In the genomic region with DNA sequence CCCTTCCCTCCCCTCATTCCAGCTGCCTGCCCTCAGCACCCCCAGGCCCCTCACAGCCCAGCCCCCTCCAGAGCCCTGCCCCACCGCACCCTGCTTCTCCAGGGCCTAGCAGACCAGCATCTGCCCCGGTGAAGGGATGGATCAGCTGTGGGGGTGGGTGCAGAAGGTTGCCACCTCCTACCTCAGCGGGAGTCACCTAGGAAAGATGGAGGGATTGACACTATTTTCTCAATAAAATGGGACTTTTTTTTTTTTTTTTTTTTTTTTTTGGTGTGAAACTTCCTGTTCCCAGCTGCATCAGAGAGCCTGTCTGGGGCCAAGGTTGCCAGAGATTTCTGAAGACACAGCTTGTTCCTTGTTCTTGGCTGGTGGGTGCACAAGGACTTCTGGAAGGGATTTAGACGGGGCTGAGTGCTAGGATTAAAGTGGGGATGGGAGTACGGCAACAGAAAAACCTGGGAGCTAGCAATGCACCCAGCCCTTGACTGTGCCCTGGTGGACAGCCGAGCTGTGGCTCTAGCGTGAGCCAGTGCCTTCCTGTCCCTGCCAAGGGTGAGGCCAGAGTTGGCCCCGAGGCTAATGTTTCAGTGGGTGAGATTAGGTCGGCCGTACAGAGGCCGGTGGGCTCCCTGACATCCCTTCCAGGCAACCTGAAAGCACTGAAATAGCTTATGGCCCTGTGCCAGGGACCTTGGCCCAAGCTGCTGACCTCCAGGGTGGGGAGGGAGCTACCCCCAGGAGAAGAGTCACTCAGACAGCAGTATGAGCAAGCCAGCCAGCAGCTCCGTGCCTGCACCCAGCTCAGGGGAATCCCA, we compare ENCODE assay signal across 9 cellular contexts. TPM values are rescaled to one million over a fixed set of nuclear protein-coding genes. Genes with fewer than 3 reads are reported as not detected.
DNase-seq lines count a peak whose midpoint lies in the region; ATAC-seq, FAIRE-seq and TF ChIP-seq lines count a peak whose summit lies in the region.
"Had no signal": no experiment of that assay in that cellular context is flagged by ENCODE, and none has a peak within 500 bp of the region (broad histone marks: within the 10 kb centered on the region; RNA-seq: fewer than 3 reads in every experiment).

No MANE protein-coding gene starts in this region.

- no peak for DNase-seq in natural killer cell
- DNase-seq in natural killer cell treated with Interleukin-12 subunit alpha and Interleukin-12 subunit beta and Interleukin-15 and Interleukin-18, amount 100 ng/mL, for 72 hours (ENCODE audit: low spot score): no peak
- DNase-seq in choroid plexus epithelial cell (ENCODE audit: low read depth): peak; percentile 23
- no peak for DNase-seq in memory B cell (ENCODE audit: low spot score in 2 of 2)
- DNase-seq in NCI-H1105 (lab: John Stamatoyannopoulos, UW): no peak
- DNase-seq in D721Med (ENCODE audit: insufficient read length, low spot score): no peak
- no peak for DNase-seq in NCI-H2029 (lab: John Stamatoyannopoulos, UW)
- DNase-seq in SIG-M5 treated with dmso at 0.1 percent for 504 hours (lab: John Stamatoyannopoulos, UW; ENCODE audit: unreplicated experiment): no peak
- DNase-seq: activated effector memory CD4-positive, alpha-beta T cell treated with anti-CD3 and anti-CD28 coated beads, Interleukin-2, amount 50 U/mL, for 16 hours had no signal

- intact Hi-C loops in natural killer cell (cut with micrococcal nuclease): no loop called here

- H3K4me3 ChIP-seq in choroid plexus epithelial cell (ENCODE audit: low read depth, low read length): no peak overlapping the region

- H3K27me3 Mint-ChIP-seq in natural killer cell (ENCODE audit: low read depth in 2 of 2) (no peaks in the 10 kb centered on the region), memory B cell (no peaks in the 10 kb centered on the region)
- no peaks in the 10 kb centered on the region for H3K27me3 Mint-ChIP-seq in natural killer cell treated with Interleukin-12 subunit alpha and Interleukin-12 subunit beta and Interleukin-15 and Interleukin-18, amount 100 ng/mL, for 72 hours

- H3K4me3 Mint-ChIP-seq in natural killer cell (peak overlapping the region; percentile 9), memory B cell (no peak overlapping the region)
- no peak overlapping the region for H3K4me3 Mint-ChIP-seq in natural killer cell treated with Interleukin-12 subunit alpha and Interleukin-12 subunit beta and Interleukin-15 and Interleukin-18, amount 100 ng/mL, for 72 hours

- TF ChIP-seq CTCF in natural killer cell (IDR thresholded peaks at IDR 0.05) (no peak), choroid plexus epithelial cell (conservative IDR thresholded peaks at IDR 0.05; ENCODE audit: low read depth, low read length) (peak; percentile 19), D721Med (IDR thresholded peaks at IDR 0.05; ENCODE audit: insufficient read depth, missing control alignments) (no peak)

- H3K9me3 Mint-ChIP-seq in natural killer cell (no peaks in the 10 kb centered on the region), memory B cell (no peaks in the 10 kb centered on the region)
- no peaks in the 10 kb centered on the region for H3K9me3 Mint-ChIP-seq in natural killer cell treated with Interleukin-12 subunit alpha and Interleukin-12 subunit beta and Interleukin-15 and Interleukin-18, amount 100 ng/mL, for 72 hours

- peaks cover 26 to 47% of the 10 kb centered on the region in 2 donors for H3K4me1 Mint-ChIP-seq in natural killer cell
- peaks cover 13 to 17% of the 10 kb centered on the region in 2 donors for H3K4me1 Mint-ChIP-seq in natural killer cell treated with Interleukin-12 subunit alpha and Interleukin-12 subunit beta and Interleukin-15 and Interleukin-18, amount 100 ng/mL, for 72 hours (ENCODE audit: low read depth in 2 of 2)
- H3K4me1 Mint-ChIP-seq in memory B cell: peaks cover 15% of the 10 kb centered on the region

- H3K27ac Mint-ChIP-seq in natural killer cell: peak overlapping the region; percentile 14 to 53
- no peak overlapping the region for H3K27ac Mint-ChIP-seq in natural killer cell treated with Interleukin-12 subunit alpha and Interleukin-12 subunit beta and Interleukin-15 and Interleukin-18, amount 100 ng/mL, for 72 hours
- peak overlapping the region; percentile 35 for H3K27ac Mint-ChIP-seq in memory B cell

- H3K36me3 Mint-ChIP-seq in natural killer cell: no peaks in the 10 kb centered on the region
- peaks cover 6% of the 10 kb centered on the region for H3K36me3 Mint-ChIP-seq in natural killer cell treated with Interleukin-12 subunit alpha and Interleukin-12 subunit beta and Interleukin-15 and Interleukin-18, amount 100 ng/mL, for 72 hours
- peaks cover 4% of the 10 kb centered on the region for H3K36me3 Mint-ChIP-seq in memory B cell

- no peak for FAIRE-seq in D721Med (lab: Jason Lieb, UNC)

- peak in 1 of 3 donors; percentile 17 for ATAC-seq in natural killer cell
- no peak for ATAC-seq in natural killer cell treated with Interleukin-12 subunit alpha and Interleukin-12 subunit beta and Interleukin-15 and Interleukin-18, amount 100 ng/mL, for 72 hours
- ATAC-seq in memory B cell (ENCODE audit: low read depth): no peak

RNA-seq across cellular contexts. Expression of a gene that starts 4.5 kb away (rescaled TPM):
- 100 to 1,000 TPM in 2 of 3 donors, 10 to 100 TPM in 1; 87.5 to 151 (median 113) TPM for total RNA-seq in natural killer cell
- total RNA-seq in natural killer cell treated with Interleukin-12 subunit alpha and Interleukin-12 subunit beta and Interleukin-15 and Interleukin-18, amount 100 ng/mL, for 72 hours: 10 to 100 TPM; 12.6 to 20.1 TPM

Comparison
In these comparisons a context has a peak if more than half of its experiments do, and no peak if none do; other contexts are left out.
1. H3K27ac Mint-ChIP-seq: peak in natural killer cell (2 of 2) and memory B cell (single experiment); none in natural killer cell treated with Interleukin-12 subunit alpha and Interleukin-12 subunit beta and Interleukin-15 and Interleukin-18, amount 100 ng/mL, for 72 hours (0 of 2).
2. RNA of a gene that starts 4.5 kb away (total RNA-seq): 87.5 to 151 TPM in natural killer cell; 12.6 to 20.1 TPM in natural killer cell treated with Interleukin-12 subunit alpha and Interleukin-12 subunit beta and Interleukin-15 and Interleukin-18, amount 100 ng/mL, for 72 hours; every median in the first group is over 4 times any median in the second.